8 cellular contexts compared by ENCODE assay signal in the genomic region with DNA sequence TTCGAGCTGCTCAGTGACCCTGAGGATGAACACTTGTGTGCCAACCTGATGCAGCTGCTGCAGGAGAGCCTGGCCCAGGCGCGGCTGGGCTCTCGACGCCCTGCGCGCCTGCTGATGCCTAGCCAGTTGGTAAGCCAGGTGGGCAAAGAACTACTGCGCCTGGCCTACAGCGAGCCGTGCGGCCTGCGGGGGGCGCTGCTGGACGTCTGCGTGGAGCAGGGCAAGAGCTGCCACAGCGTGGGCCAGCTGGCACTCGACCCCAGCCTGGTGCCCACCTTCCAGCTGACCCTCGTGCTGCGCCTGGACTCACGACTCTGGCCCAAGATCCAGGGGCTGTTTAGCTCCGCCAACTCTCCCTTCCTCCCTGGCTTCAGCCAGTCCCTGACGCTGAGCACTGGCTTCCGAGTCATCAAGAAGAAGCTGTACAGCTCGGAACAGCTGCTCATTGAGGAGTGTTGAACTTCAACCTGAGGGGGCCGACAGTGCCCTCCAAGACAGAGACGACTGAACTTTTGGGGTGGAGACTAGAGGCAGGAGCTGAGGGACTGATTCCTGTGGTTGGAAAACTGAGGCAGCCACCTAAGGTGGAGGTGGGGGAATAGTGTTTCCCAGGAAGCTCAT. TPM values are rescaled to one million over a fixed set of nuclear protein-coding genes. Genes with fewer than 3 reads are reported as not detected.
DNase-seq lines count a peak whose midpoint lies in the region; ATAC-seq and TF ChIP-seq lines count a peak whose summit lies in the region.

No MANE protein-coding gene starts in this region.

- H3K9ac ChIP-seq in BLaER1 treated with 17β-estradiol and CSF1 and Interleukin-3, amounts not matched to agents 10 nM and 100 nM = peak overlapping the region; percentile 88 to 97 (median 94)
- peak overlapping the region; percentile 77 for H3K9ac ChIP-seq in rectal smooth muscle tissue (ENCODE audit: low read length)

- peak overlapping the region; percentile 76 to 92 (median 89) for H3K27ac ChIP-seq in BLaER1 treated with 17β-estradiol and CSF1 and Interleukin-3, amounts not matched to agents 10 nM and 100 nM
- H3K27ac ChIP-seq in ascending aorta (peak overlapping the region; percentile 89 to 93), rectal smooth muscle tissue (ENCODE audit: low read depth, low read length) (peak overlapping the region; percentile 77)

- peak; percentile 59 to 81 (median 79) for TF ChIP-seq CTCF in ascending aorta (IDR thresholded peaks at IDR 0.05)

- no peaks in the 10 kb centered on the region; a peak in 1 of 22 replicates for H3K9me3 ChIP-seq in BLaER1 treated with 17β-estradiol and CSF1 and Interleukin-3, amounts not matched to agents 10 nM and 100 nM (replicated peaks in 1 of 11)
- no peaks in the 10 kb centered on the region for H3K9me3 ChIP-seq in ascending aorta

- no peaks in the 10 kb centered on the region for H3K27me3 ChIP-seq in BLaER1 treated with 17β-estradiol and CSF1 and Interleukin-3, amounts not matched to agents 10 nM and 100 nM
- no peaks in the 10 kb centered on the region for H3K27me3 ChIP-seq in ascending aorta
- no peaks in the 10 kb centered on the region for H3K27me3 ChIP-seq in rectal smooth muscle tissue (ENCODE audit: control insufficient read depth, insufficient read depth, low read length)

- H3K36me3 ChIP-seq in BLaER1 treated with 17β-estradiol and CSF1 and Interleukin-3, amounts not matched to agents 10 nM and 100 nM = peaks cover 18 to 29% (median 24%) of the 10 kb centered on the region in 11 experiments
- H3K36me3 ChIP-seq in ascending aorta (peaks cover 22 to 24% of the 10 kb centered on the region in 2 donors), rectal smooth muscle tissue (ENCODE audit: control insufficient read depth, insufficient read depth, low read length) (no peaks in the 10 kb centered on the region)

- intact Hi-C loops in ascending aorta (cut with DNase I) = loop anchor here (2.0 to 5.0 kb wide), 2 partner anchors 42 to 62 kb away; no protein-coding TSS in a partner anchor

- DNase-seq in HEK293T (ENCODE audit: extremely low spot score) (peak; percentile 63), ascending aorta (ENCODE audit: low spot score in 2 of 2) (peak in 1 of 2 donors; percentile 82), hypothalamus (lab: John Stamatoyannopoulos, UW) (peak in 43 of 51 donors; percentile 12 to 87 (median 66))

- peaks cover 27 to 38% (median 31%) of the 10 kb centered on the region in 11 experiments; a peak in 21 of 22 replicates for H4K20me1 ChIP-seq in BLaER1 treated with 17β-estradiol and CSF1 and Interleukin-3, amounts not matched to agents 10 nM and 100 nM

- H3K4me1 ChIP-seq in BLaER1 treated with 17β-estradiol and CSF1 and Interleukin-3, amounts not matched to agents 10 nM and 100 nM = peaks cover 43 to 86% (median 70%) of the 10 kb centered on the region in 10 experiments
- H3K4me1 ChIP-seq in ascending aorta (peaks cover 8 to 22% of the 10 kb centered on the region in 2 donors), rectal smooth muscle tissue (ENCODE audit: control insufficient read depth, insufficient read depth, low read length) (peaks cover 7% of the 10 kb centered on the region)

- peak; percentile 32 for ATAC-seq in SK-N-SH treated with all-trans-retinoic acid at 6 μM for 48 hours
- ATAC-seq in HG02884 (IDR thresholded peaks at IDR 0.05; ENCODE audit: unreplicated experiment) = no peak
- ATAC-seq in HG03571 (IDR thresholded peaks at IDR 0.05; ENCODE audit: unreplicated experiment) = no peak

- peak overlapping the region; percentile 84 to 100 (median 96) for H3K4me3 ChIP-seq in BLaER1 treated with 17β-estradiol and CSF1 and Interleukin-3, amounts not matched to agents 10 nM and 100 nM
- peak overlapping the region; percentile 76 to 86 for H3K4me3 ChIP-seq in ascending aorta
- H3K4me3 ChIP-seq in rectal smooth muscle tissue (ENCODE audit: low read length) = peak overlapping the region; percentile 82

- POLR2A ChIA-PET in HEK293T (lab: Yijun Ruan, JAX) = interaction anchor here (0.6 to 12.9 kb wide), 32 partner anchors 8 to 403 kb away, joined by 3 to 517 read pairs (median 8); a partner anchor contains a TSS

- H3K4me2 ChIP-seq in BLaER1 treated with 17β-estradiol and CSF1 and Interleukin-3, amounts not matched to agents 10 nM and 100 nM = peak overlapping the region; percentile 90 to 99 (median 96)

- CTCF ChIA-PET in HEK293T (lab: Yijun Ruan, JAX) = interaction anchor here (0.6 to 1.9 kb wide), 9 partner anchors 10 to 58 kb away, joined by 3 to 11 read pairs (median 4); no protein-coding TSS in a partner anchor

TF ChIP-seq in HEK293T, 16 proteins besides CTCF, POLR2A, EP300 and RAD21:
- TF ChIP-seq ELF4 (IDR thresholded peaks at IDR 0.05) = no peak
- TF ChIP-seq NFRKB (IDR thresholded peaks at IDR 0.05) = no peak
- no peak for TF ChIP-seq ARNT (IDR thresholded peaks at IDR 0.05)
- TF ChIP-seq, protein P1, sequence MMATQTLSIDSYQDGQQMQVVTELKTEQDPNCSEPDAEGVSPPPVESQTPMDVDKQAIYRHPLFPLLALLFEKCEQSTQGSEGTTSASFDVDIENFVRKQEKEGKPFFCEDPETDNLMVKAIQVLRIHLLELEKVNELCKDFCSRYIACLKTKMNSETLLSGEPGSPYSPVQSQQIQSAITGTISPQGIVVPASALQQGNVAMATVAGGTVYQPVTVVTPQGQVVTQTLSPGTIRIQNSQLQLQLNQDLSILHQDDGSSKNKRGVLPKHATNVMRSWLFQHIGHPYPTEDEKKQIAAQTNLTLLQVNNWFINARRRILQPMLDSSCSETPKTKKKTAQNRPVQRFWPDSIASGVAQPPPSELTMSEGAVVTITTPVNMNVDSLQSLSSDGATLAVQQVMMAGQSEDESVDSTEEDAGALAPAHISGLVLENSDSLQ (IDR thresholded peaks at IDR 0.05) = no peak
- TF ChIP-seq FOXK2 (IDR thresholded peaks at IDR 0.05) = no peak
- TF ChIP-seq HDGF (IDR thresholded peaks at IDR 0.05; ENCODE audit: borderline replicate concordance) = no peak
- no peak for TF ChIP-seq TARDBP (IDR thresholded peaks at IDR 0.05)
- TF ChIP-seq L3MBTL2 (conservative IDR thresholded peaks at IDR 0.05) = no peak; the same call in 1 of the 2 replicates
- no peak for TF ChIP-seq ZNF384 (IDR thresholded peaks at IDR 0.05)
- TF ChIP-seq BHLHE40 (IDR thresholded peaks at IDR 0.05; ENCODE audit: borderline replicate concordance) = no peak
- no peak for TF ChIP-seq FOXA1 (IDR thresholded peaks at IDR 0.05)
- TF ChIP-seq SUZ12 (IDR thresholded peaks at IDR 0.05) = no peak
- TF ChIP-seq CTBP1 (IDR thresholded peaks at IDR 0.05; ENCODE audit: borderline replicate concordance) = no peak
TF ChIP-seq in HEK293T: peak in this region for 0.

TF ChIP-seq in SK-N-SH treated with all-trans-retinoic acid at 6 μM for 48 hours, 23 proteins besides CTCF, POLR2A, EP300 and RAD21:
- TF ChIP-seq ESRRG (CRISPR knock-in tag; IDR thresholded peaks at IDR 0.05) (no peak), ZNF8 (CRISPR knock-in tag; IDR thresholded peaks at IDR 0.05) (no peak), CSDC2 (CRISPR knock-in tag; IDR thresholded peaks at IDR 0.05) (no peak), BACH2 (CRISPR knock-in tag; IDR thresholded peaks at IDR 0.05; ENCODE audit: borderline replicate concordance) (no peak), RARB (CRISPR knock-in tag; IDR thresholded peaks at IDR 0.05) (no peak), ARNTL (CRISPR knock-in tag; IDR thresholded peaks at IDR 0.05; ENCODE audit: borderline replicate concordance, low read depth) (no peak), ZFP30 (CRISPR knock-in tag; IDR thresholded peaks at IDR 0.05) (no peak), OSR1 (CRISPR knock-in tag; IDR thresholded peaks at IDR 0.05) (no peak)
- TF ChIP-seq, protein P2, sequence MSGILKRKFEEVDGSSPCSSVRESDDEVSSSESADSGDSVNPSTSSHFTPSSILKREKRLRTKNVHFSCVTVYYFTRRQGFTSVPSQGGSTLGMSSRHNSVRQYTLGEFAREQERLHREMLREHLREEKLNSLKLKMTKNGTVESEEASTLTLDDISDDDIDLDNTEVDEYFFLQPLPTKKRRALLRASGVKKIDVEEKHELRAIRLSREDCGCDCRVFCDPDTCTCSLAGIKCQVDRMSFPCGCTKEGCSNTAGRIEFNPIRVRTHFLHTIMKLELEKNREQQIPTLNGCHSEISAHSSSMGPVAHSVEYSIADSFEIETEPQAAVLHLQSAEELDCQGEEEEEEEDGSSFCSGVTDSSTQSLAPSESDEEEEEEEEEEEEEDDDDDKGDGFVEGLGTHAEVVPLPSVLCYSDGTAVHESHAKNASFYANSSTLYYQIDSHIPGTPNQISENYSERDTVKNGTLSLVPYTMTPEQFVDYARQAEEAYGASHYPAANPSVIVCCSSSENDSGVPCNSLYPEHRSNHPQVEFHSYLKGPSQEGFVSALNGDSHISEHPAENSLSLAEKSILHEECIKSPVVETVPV (CRISPR knock-in tag; IDR thresholded peaks at IDR 0.05) = no peak
- TF ChIP-seq, protein P3, sequence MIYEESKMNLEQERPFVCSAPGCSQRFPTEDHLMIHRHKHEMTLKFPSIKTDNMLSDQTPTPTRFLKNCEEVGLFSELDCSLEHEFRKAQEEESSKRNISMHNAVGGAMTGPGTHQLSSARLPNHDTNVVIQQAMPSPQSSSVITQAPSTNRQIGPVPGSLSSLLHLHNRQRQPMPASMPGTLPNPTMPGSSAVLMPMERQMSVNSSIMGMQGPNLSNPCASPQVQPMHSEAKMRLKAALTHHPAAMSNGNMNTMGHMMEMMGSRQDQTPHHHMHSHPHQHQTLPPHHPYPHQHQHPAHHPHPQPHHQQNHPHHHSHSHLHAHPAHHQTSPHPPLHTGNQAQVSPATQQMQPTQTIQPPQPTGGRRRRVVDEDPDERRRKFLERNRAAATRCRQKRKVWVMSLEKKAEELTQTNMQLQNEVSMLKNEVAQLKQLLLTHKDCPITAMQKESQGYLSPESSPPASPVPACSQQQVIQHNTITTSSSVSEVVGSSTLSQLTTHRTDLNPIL (CRISPR knock-in tag; IDR thresholded peaks at IDR 0.05; ENCODE audit: low read depth) = no peak

RNA-seq across cellular contexts. Expression of a gene that starts 1.1 kb away (rescaled TPM):
- 394 TPM for total RNA-seq in ascending aorta

RNA-seq across cellular contexts. Expression of a gene that starts 58.8 kb away (rescaled TPM):
- total RNA-seq in ascending aorta = 5.5 TPM

RNA-seq across cellular contexts. Expression of a gene that starts 59.0 kb away (rescaled TPM):
- 22.8 TPM for total RNA-seq in ascending aorta
